In genomic region chr10:8054243-8054497, GRCh38 we compare ENCODE assay signal across 8 cellular contexts. TPM values are rescaled to one million over a fixed set of nuclear protein-coding genes. Genes with fewer than 3 reads are reported as not detected.
A peak's percentile ranks its signal among the peaks of the same experiment; 100 is the strongest.
DNase-seq lines count a peak whose midpoint lies in the region; ATAC-seq and TF ChIP-seq lines count a peak whose summit lies in the region.

No MANE protein-coding gene starts in this region.

- WGBS in adrenal gland, 4 donors, result 0 to 1% (median 0%) methylated on average over 2 to 25 of the region's 25 CpGs
- 0 to 1% methylated on average over 6 to 14 of the region's 25 CpGs for WGBS in lower leg skin, 2 donors

- ATAC-seq in HG02981 (IDR thresholded peaks at IDR 0.05; ENCODE audit: unreplicated experiment), result peak; percentile 2

- TF ChIP-seq POLR2A in adrenal gland (IDR thresholded peaks at IDR 0.05), result no peak
- TF ChIP-seq POLR2A in lower leg skin (IDR thresholded peaks at IDR 0.05), result no peak

- intact Hi-C loops in adrenal gland (cut with DNase I), result loop anchor here in 1 of 2 donors (10.0 kb wide), 1 partner anchor 169 kb away; no protein-coding TSS in a partner anchor
- intact Hi-C loops in lower leg skin (cut with DNase I; ENCODE audit: low total_unique reads), result loop anchor here (10.0 kb wide), 1 partner anchor 821 kb away; no protein-coding TSS in a partner anchor

- H3K9me3 ChIP-seq in adrenal gland (replicated peaks in 1 of 3), result no peaks in the 10 kb centered on the region

- peaks cover 40% of the 10 kb centered on the region for H3K27me3 ChIP-seq in adrenal gland

- H3K4me3 ChIP-seq in adrenal gland, result peak overlapping the region in 2 of 4 donors; percentile 56 to 76
- peak overlapping the region; percentile 24 for H3K4me3 ChIP-seq in lower leg skin (ENCODE audit: low read depth, poor library complexity, severe bottlenecking)

- peak; percentile 39 for DNase-seq in DMS 273 (lab: John Stamatoyannopoulos, UW; ENCODE audit: unreplicated experiment)
- DNase-seq in DMS 273 treated with DMSO at 0.1 percent for 48 hours (lab: John Stamatoyannopoulos, UW), result no peak
- peak in 4 of 7 donors; percentile 48 to 58 (median 50) for DNase-seq in adrenal gland
- DNase-seq in lower leg skin (ENCODE audit: low spot score in 2 of 2), result peak in 1 of 2 donors; percentile 85
- DNase-seq in stimulated activated CD4-positive, alpha-beta T cell treated with anti-CD3 and anti-CD28 coated beads, Interleukin-4, amount 100 ng/mL, for 24 hours, result no peak
- DNase-seq in HuH-7.5 (ENCODE audit: low spot score), result no peak
- DNase-seq in DMS79 (lab: John Stamatoyannopoulos, UW), result no peak

- peak overlapping the region in 3 of 5 donors; percentile 24 to 81 (median 79) for H3K27ac ChIP-seq in adrenal gland

- H3K36me3 ChIP-seq in adrenal gland (replicated peaks in 1 of 2), result no peaks in the 10 kb centered on the region

- TF ChIP-seq CTCF in adrenal gland (IDR thresholded peaks at IDR 0.05) (no peak), lower leg skin (IDR thresholded peaks at IDR 0.05) (no peak)

- peaks cover 29 to 41% of the 10 kb centered on the region in 2 donors for H3K4me1 ChIP-seq in adrenal gland (replicated peaks in 1 of 2)

RNA-seq across cellular contexts. Expression of gene GATA3, which starts 0.3 kb away (rescaled TPM):
- total RNA-seq in adrenal gland (1 to 10 TPM; 1.8 to 7.7 (median 4.7) TPM), lower leg skin (100 to 1,000 TPM; 110 to 303 (median 163) TPM)
- 10 to 100 TPM in 1 of 3 donors, 1 to 10 TPM in 2; 4.0 to 11.6 (median 5.4) TPM for polyA plus RNA-seq in adrenal gland

Comparison
In these comparisons a context has a peak if more than half of its experiments do, and no peak if none do; other contexts are left out.
1. DNase-seq: peak in DMS 273 (single experiment) and adrenal gland (4 of 7); none in DMS 273 treated with DMSO at 0.1 percent for 48 hours (single experiment), stimulated activated CD4-positive, alpha-beta T cell treated with anti-CD3 and anti-CD28 coated beads, Interleukin-4, amount 100 ng/mL, for 24 hours (single experiment), HuH-7.5 (single experiment) and DMS79 (single experiment).
2. RNA of gene GATA3, which starts 0.3 kb away (total RNA-seq): 110 to 303 TPM in lower leg skin; 1.8 to 7.7 TPM in adrenal gland; every median in the first group is over 10 times any median in the second.